Comparison of ENCODE assay signal across 15 cellular contexts in the genomic region with DNA sequence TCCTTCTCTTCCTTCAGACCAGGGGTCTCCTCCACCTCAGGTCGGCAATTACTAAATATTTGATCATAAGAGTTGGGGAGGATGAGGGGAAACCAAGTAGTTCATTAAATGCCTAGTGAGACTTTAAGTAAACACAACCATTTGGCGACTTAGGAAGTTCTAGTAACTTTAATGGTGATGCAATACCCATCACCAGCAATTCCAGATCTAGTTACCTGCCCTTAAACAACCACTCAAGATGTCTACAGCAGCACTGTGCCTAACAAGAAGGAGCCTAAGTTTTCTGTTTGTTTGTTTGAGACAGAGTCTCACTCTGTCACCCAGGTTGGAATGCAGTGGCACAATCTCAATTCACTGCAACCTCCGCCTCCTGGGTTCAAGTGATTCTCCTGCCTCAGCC. TPM values are rescaled to one million over a fixed set of nuclear protein-coding genes. Genes with fewer than 3 reads are reported as not detected.
DNase-seq lines count a peak whose midpoint lies in the region; ATAC-seq and TF ChIP-seq lines count a peak whose summit lies in the region.
"Had no signal": no experiment of that assay in that cellular context is flagged by ENCODE, and none has a peak within 500 bp of the region (broad histone marks: within the 10 kb centered on the region; RNA-seq: fewer than 3 reads in every experiment).

No MANE protein-coding gene starts in this region.

- no peak overlapping the region for H4K8ac ChIP-seq in IMR-90 (ENCODE audit: low read depth in 2 of 2, low read length in 2 of 2)

- H2BK15ac ChIP-seq in IMR-90 (ENCODE audit: low read depth, low read length) = no peak overlapping the region

- H3K4me3 ChIP-seq in GM23338 = no peak overlapping the region
- H3K4me3 ChIP-seq in IMR-90 (ENCODE audit: insufficient read depth, low read depth, low read length) = no peak overlapping the region
- no peak overlapping the region for H3K4me3 ChIP-seq in lower lobe of right lung
- no peak overlapping the region for H3K4me3 ChIP-seq in upper lobe of right lung
- no peak overlapping the region for H3K4me3 ChIP-seq in CD8-positive, alpha-beta memory T cell (ENCODE audit: low read length)
- H3K4me3 ChIP-seq: HAP-1 had no signal

- H3K27ac Mint-ChIP-seq in GM23338 = 0 out of 2 replicates have a peak overlapping the region, but pooled peaks have one; percentile 7
- H3K27ac Mint-ChIP-seq in CD8-positive, alpha-beta memory T cell = peak overlapping the region in 1 of 8 donors; percentile 43
- H3K27ac Mint-ChIP-seq: CD4-positive, CD25-positive, alpha-beta regulatory T cell; HFFc6 had no signal

- H3K27me3 Mint-ChIP-seq in GM23338 (ENCODE audit: insufficient read depth, low read depth, poor library complexity) = peaks cover 1% of the 10 kb centered on the region
- H3K27me3 Mint-ChIP-seq in CD8-positive, alpha-beta memory T cell = peaks cover 0 to 3% of the 10 kb centered on the region in 2 donors
- H3K27me3 Mint-ChIP-seq: CD4-positive, CD25-positive, alpha-beta regulatory T cell had no signal

- H3K27me3 ChIP-seq in GM23338 (ENCODE audit: insufficient read depth) = no peaks in the 10 kb centered on the region
- no peaks in the 10 kb centered on the region for H3K27me3 ChIP-seq in IMR-90 (ENCODE audit: control insufficient read depth, insufficient read depth, low read length)
- no peaks in the 10 kb centered on the region for H3K27me3 ChIP-seq in lower lobe of right lung (ENCODE audit: low read depth)
- H3K27me3 ChIP-seq in upper lobe of right lung = no peaks in the 10 kb centered on the region
- no peaks in the 10 kb centered on the region for H3K27me3 ChIP-seq in CD8-positive, alpha-beta memory T cell (ENCODE audit: insufficient read depth, low read length, poor library complexity, severe bottlenecking)
- H3K27me3 ChIP-seq: BE2C had no signal

- TF ChIP-seq RAD21 in IMR-90 (IDR thresholded peaks at IDR 0.05; ENCODE audit: low read length) = no peak

- H3K36me3 ChIP-seq in GM23338 (ENCODE audit: insufficient read depth) (no peaks in the 10 kb centered on the region), IMR-90 (ENCODE audit: control insufficient read depth, insufficient read depth, low read length) (no peaks in the 10 kb centered on the region), lower lobe of right lung (no peaks in the 10 kb centered on the region), upper lobe of right lung (no peaks in the 10 kb centered on the region)
- H3K36me3 ChIP-seq in CD8-positive, alpha-beta memory T cell (ENCODE audit: insufficient read depth, low read length) = no peaks in the 10 kb centered on the region
- H3K36me3 ChIP-seq: BE2C, HAP-1 had no signal

- TF ChIP-seq POLR2A in IMR-90 (IDR thresholded peaks at IDR 0.05; ENCODE audit: low read depth, low read length) = no peak

- no peak overlapping the region for H2BK5ac ChIP-seq in IMR-90 (ENCODE audit: low read depth, low read length, poor library complexity, severe bottlenecking)

- intact Hi-C loops in IMR-90 (cut with micrococcal nuclease) (no loop called here), lower lobe of right lung (cut with DNase I) (no loop called here), upper lobe of right lung (cut with DNase I) (no loop called here)

- no peaks in the 10 kb centered on the region; the same call in 2 of the 3 replicates for H3K9me3 Mint-ChIP-seq in GM23338
- H3K9me3 Mint-ChIP-seq in CD8-positive, alpha-beta memory T cell = no peaks in the 10 kb centered on the region
- H3K9me3 Mint-ChIP-seq: CD4-positive, CD25-positive, alpha-beta regulatory T cell; HFFc6 had no signal

- H3F3A ChIP-seq in GM23338 (replicated peaks; ENCODE audit: low read depth) = no peaks in the 10 kb centered on the region

- peaks cover 11% of the 10 kb centered on the region for H3K4me1 Mint-ChIP-seq in GM23338
- no peaks in the 10 kb centered on the region for H3K4me1 Mint-ChIP-seq in CD8-positive, alpha-beta memory T cell

- no peak overlapping the region for H3K9ac ChIP-seq in IMR-90 (ENCODE audit: low read depth, low read length)
- H3K9ac ChIP-seq: KMS-11 had no signal

- CTCF ChIA-PET in IMR-90 (lab: Yijun Ruan, JAX) = no interaction called here
- CTCF ChIA-PET in CD8-positive, alpha-beta memory T cell (lab: Charles Lee) = no interaction called here

- no peak overlapping the region for H2BK120ac ChIP-seq in IMR-90 (ENCODE audit: low read depth, low read length)

- no peaks in the 10 kb centered on the region for H3K79me1 ChIP-seq in IMR-90 (ENCODE audit: low read depth in 1 of 2, low read length in 2 of 2)

- no peak overlapping the region for H4K91ac ChIP-seq in IMR-90 (ENCODE audit: insufficient read depth, low read depth, low read length)

- DNase-seq in GM23338 (ENCODE audit: low spot score) (no peak), IMR-90 (no peak), lower lobe of right lung (no peak), upper lobe of right lung (no peak)
- no peak for DNase-seq in CD8-positive, alpha-beta memory T cell
- DNase-seq: BE2C; C1 segment of cervical spinal cord; Caco-2; CD4-positive, CD25-positive, alpha-beta regulatory T cell; HFFc6 had no signal

- H3K36me3 Mint-ChIP-seq in GM23338 (ENCODE audit: low read depth) = peaks cover 9% of the 10 kb centered on the region
- peaks cover 0 to 35% (median 8%) of the 10 kb centered on the region in 3 donors for H3K36me3 Mint-ChIP-seq in CD8-positive, alpha-beta memory T cell

- H2AK5ac ChIP-seq in IMR-90 (ENCODE audit: low read depth, low read length) = no peak overlapping the region

- in situ Hi-C loops in IMR-90 (cut with MboI; ENCODE audit: low sequenced_read_pairs) = loop anchor here (10.0 kb wide), 1 partner anchor 53 kb away; no protein-coding TSS in a partner anchor

- POLR2A ChIA-PET in IMR-90 (lab: Charles Lee; ENCODE audit: unreplicated experiment) = no interaction called here
- POLR2A ChIA-PET in CD8-positive, alpha-beta memory T cell (lab: Charles Lee) = no interaction called here

- ATAC-seq in GM23338 (no peak), IMR-90 (ENCODE audit: low read depth) (no peak), lower lobe of right lung (peak; percentile 25 to 39), upper lobe of right lung (peak; percentile 64), GM19397 (IDR thresholded peaks at IDR 0.05; ENCODE audit: unreplicated experiment) (no peak)

- no peak overlapping the region for H3K56ac ChIP-seq in IMR-90 (ENCODE audit: extremely low read depth, insufficient read depth, low read length)

- H4K5ac ChIP-seq in IMR-90 (ENCODE audit: low read depth, low read length) = no peak overlapping the region

- H3K4me2 ChIP-seq in GM23338 (no peak overlapping the region), IMR-90 (ENCODE audit: low read depth, low read length) (no peak overlapping the region)
- H3K4me2 ChIP-seq: KMS-11 had no signal

- peaks cover 9% of the 10 kb centered on the region for H3K4me1 ChIP-seq in GM23338 (ENCODE audit: insufficient read depth)
- no peaks in the 10 kb centered on the region for H3K4me1 ChIP-seq in IMR-90 (ENCODE audit: control insufficient read depth, insufficient read depth, low read length)
- H3K4me1 ChIP-seq in lower lobe of right lung = no peaks in the 10 kb centered on the region
- H3K4me1 ChIP-seq in upper lobe of right lung = no peaks in the 10 kb centered on the region
- no peaks in the 10 kb centered on the region for H3K4me1 ChIP-seq in CD8-positive, alpha-beta memory T cell (ENCODE audit: insufficient read depth, low read length)
- H3K4me1 ChIP-seq: BE2C, Caco-2 had no signal

- H3K23ac ChIP-seq in IMR-90 (ENCODE audit: low read depth, low read length) = no peak overlapping the region

- H3K79me2 ChIP-seq in GM23338 (replicated peaks; ENCODE audit: insufficient read depth) = no peaks in the 10 kb centered on the region

- H3K18ac ChIP-seq in IMR-90 (ENCODE audit: low read depth, low read length) = no peak overlapping the region

- no peak overlapping the region for H2BK20ac ChIP-seq in IMR-90 (ENCODE audit: low read depth, low read length)

- H3K9me3 ChIP-seq in IMR-90 (ENCODE audit: control insufficient read depth, insufficient read depth, low read length) (no peaks in the 10 kb centered on the region), lower lobe of right lung (no peaks in the 10 kb centered on the region), upper lobe of right lung (no peaks in the 10 kb centered on the region)
- no peaks in the 10 kb centered on the region for H3K9me3 ChIP-seq in CD8-positive, alpha-beta memory T cell (ENCODE audit: low read length)
- H3K9me3 ChIP-seq: BE2C, Caco-2, HAP-1 had no signal

- no peaks in the 10 kb centered on the region for H4K20me1 ChIP-seq in GM23338 (replicated peaks; ENCODE audit: insufficient read depth)
- H4K20me1 ChIP-seq in IMR-90 (ENCODE audit: insufficient read depth, low read length) = no peaks in the 10 kb centered on the region

- no peaks in the 10 kb centered on the region for H3K9me1 ChIP-seq in IMR-90 (ENCODE audit: insufficient read depth, low read length)

- TF ChIP-seq CTCF in GM23338 (conservative IDR thresholded peaks at IDR 0.05; ENCODE audit: low read depth in 2 of 2) (no peak), IMR-90 (conservative IDR thresholded peaks at IDR 0.05; ENCODE audit: low read depth, low read length) (no peak), lower lobe of right lung (IDR thresholded peaks at IDR 0.05) (no peak), upper lobe of right lung (IDR thresholded peaks at IDR 0.05) (no peak)

- H3K9me2 ChIP-seq in GM23338 (ENCODE audit: insufficient read depth) = no peaks in the 10 kb centered on the region

- H2AK9ac ChIP-seq in IMR-90 (replicated peaks; ENCODE audit: low read depth, low read length, poor library complexity) = no peak overlapping the region

- H2AFZ ChIP-seq in GM23338 (no peak overlapping the region), IMR-90 (replicated peaks; ENCODE audit: low read length, poor library complexity) (no peak overlapping the region)

- BruUV-seq in IMR-90 (replicated peaks; lab: Mats Ljungman, UMichigan) = no TSS peak

- no peak overlapping the region for H3K14ac ChIP-seq in IMR-90 (replicated peaks; ENCODE audit: low read depth, low read length)

- dilution Hi-C loops in IMR-90 (cut with HindIII; ENCODE audit: low sequenced_read_pairs, unreplicated experiment) = no loop called here

- H3K4ac ChIP-seq in IMR-90 (ENCODE audit: low read depth, low read length) = no peak overlapping the region

- no CpG with 5 or more reads among the region's 3 CpGs for WGBS in IMR-90 (ENCODE audit: extremely low coverage in 2 of 2, insufficient read length in 1 of 2), 2 experiments

- no peak overlapping the region for H3K27ac ChIP-seq in GM23338 (ENCODE audit: low read depth)
- H3K27ac ChIP-seq in IMR-90 (ENCODE audit: insufficient read depth, low read length) = no peak overlapping the region
- no peak overlapping the region for H3K27ac ChIP-seq in lower lobe of right lung
- no peak overlapping the region for H3K27ac ChIP-seq in upper lobe of right lung
- H3K27ac ChIP-seq in CD8-positive, alpha-beta memory T cell (ENCODE audit: low read depth, low read length) = no peak overlapping the region
- H3K27ac ChIP-seq: KMS-11 had no signal

- H3K4me3 Mint-ChIP-seq in GM23338 = no peak overlapping the region
- no peak overlapping the region for H3K4me3 Mint-ChIP-seq in CD8-positive, alpha-beta memory T cell
- H3K4me3 Mint-ChIP-seq: CD4-positive, CD25-positive, alpha-beta regulatory T cell; HFFc6 had no signal

RNA-seq across cellular contexts. Expression of a gene that starts 56.6 kb away (rescaled TPM):
- total RNA-seq in GM23338 (2014; rRNA removed; shearing (Covaris generic)) = 280 and 283 TPM in 2 replicates
- polyA plus RNA-seq in GM23338 (2016; fragmentation: Nextera tagmentation; extraction: Ambion mirVana) (509 and 628 TPM in 2 replicates), IMR-90 (2012; rRNA removed) (not detected in 2 replicates)
- total RNA-seq in IMR-90 (2012; rRNA removed) (not detected in 2 replicates), lower lobe of right lung (0.59 TPM), upper lobe of right lung (0.67 TPM)
- polyA plus RNA-seq in IMR-90 (2012; cell fraction: cytosol; rRNA removed) = not detected in 2 replicates
- not detected in 2 replicates for polyA plus RNA-seq in IMR-90 (2012; cell fraction: nucleus; rRNA removed; ENCODE audit: low replicate concordance)
- total RNA-seq in CD8-positive, alpha-beta memory T cell = not detected
- not detected for polyA plus RNA-seq in CD8-positive, alpha-beta memory T cell
- total RNA-seq: A172; CD4-positive, CD25-positive, alpha-beta regulatory T cell; H4; HFFc6 had no signal
- polyA plus RNA-seq: CD4-positive, CD25-positive, alpha-beta regulatory T cell had no signal

Comparison
In these comparisons a context has a peak if more than half of its experiments do, and no peak if none do; other contexts are left out.
1. ATAC-seq: peak in lower lobe of right lung (2 of 2) and upper lobe of right lung (single experiment); none in GM23338 (single experiment), IMR-90 (single experiment) and GM19397 (single experiment).
2. RNA of a gene that starts 56.6 kb away (total RNA-seq): 280 to 283 TPM in GM23338; 0.67 TPM in upper lobe of right lung (single experiment), 0.59 TPM in lower lobe of right lung (single experiment), not detected in CD8-positive, alpha-beta memory T cell and not detected in IMR-90; every median in the first group is over 100 times any median in the second.